In genomic region chr20:58998656-58999055, GRCh38 we compare ENCODE assay signal across 1 cellular context.
TF ChIP-seq lines count a peak whose summit lies in the region.

No MANE protein-coding gene starts in this region.

TF ChIP-seq in GM12878, 131 proteins besides CTCF, POLR2A, EP300 and RAD21:
- peak; percentile 51 for TF ChIP-seq BCL3 (IDR thresholded peaks at IDR 0.05; ENCODE audit: borderline replicate concordance, insufficient read depth, low read depth, low read length, poor library complexity, severe bottlenecking)
- peak; percentile 17 for TF ChIP-seq PBX3 (IDR thresholded peaks at IDR 0.05; ENCODE audit: insufficient replicate concordance, low read depth, low read length)
- no peak for TF ChIP-seq MEF2A (IDR thresholded peaks at IDR 0.05; ENCODE audit: insufficient read depth, low read depth, low read length)
- peak; percentile 24; the same call in 1 of the 2 replicates for TF ChIP-seq POLR2AphosphoS5 (IDR thresholded peaks at IDR 0.05; ENCODE audit: low read length)
